In the genomic region with DNA sequence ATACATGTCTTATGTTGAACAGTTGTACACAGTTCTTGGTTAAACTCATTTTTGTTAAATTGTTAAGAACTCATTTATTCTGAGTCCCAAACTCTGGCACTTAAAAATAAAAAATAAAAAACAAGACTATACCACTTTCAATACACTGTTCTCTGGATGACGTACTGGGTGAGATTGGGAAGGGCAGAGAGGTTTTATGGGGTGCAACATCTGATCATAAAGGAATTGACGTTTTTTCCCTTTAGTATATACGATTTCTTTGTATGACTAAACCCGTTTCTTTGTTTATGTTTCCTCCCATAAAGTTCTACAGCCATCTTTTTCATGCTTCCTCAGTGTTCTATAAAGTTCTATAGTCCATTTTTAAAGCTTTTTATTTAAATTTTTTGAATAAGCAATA, we compare ENCODE assay signal across 22 cellular contexts.
"Had no signal": no experiment of that assay in that cellular context is flagged by ENCODE, and none has a peak within 500 bp of the region (broad histone marks: within the 10 kb centered on the region; RNA-seq: fewer than 3 reads in every experiment).

No MANE protein-coding gene starts in this region.

- H3K27ac Mint-ChIP-seq: mesothelial cell of epicardium; naive B cell; stimulated activated effector memory CD8-positive, alpha-beta T cell treated with anti-CD3 and anti-CD28 coated beads, Interleukin-12 subunit alpha, Interleukin-12 subunit beta, amount 100 ng/mL, for 72 hours had no signal

- H3K9me3 ChIP-seq: lower lobe of right lung, neutrophil, right atrium auricular region, tibial artery, upper lobe of left lung had no signal

- H3K27me3 Mint-ChIP-seq: memory B cell, naive B cell had no signal

- H3K4me3 ChIP-seq: dorsolateral prefrontal cortex, heart left ventricle, left ventricle myocardium inferior, lower lobe of right lung, right atrium auricular region, tibial artery, upper lobe of left lung had no signal

- H3K4me1 ChIP-seq: heart left ventricle, right atrium auricular region, upper lobe of left lung had no signal

- DNase-seq: central memory CD4-positive, alpha-beta T cell; cortex of kidney; dorsolateral prefrontal cortex; effector CD8-positive, alpha-beta T cell; foreskin melanocyte; heart left ventricle; islet precursor cell; left ventricle myocardium inferior; lower lobe of right lung; naive B cell; small intestine; stimulated activated CD4-positive, alpha-beta T cell treated with anti-CD3 and anti-CD28 coated beads, Interleukin-2, amount 100 ng/mL, for 48 hours; stimulated activated CD8-positive, alpha-beta memory T cell treated with anti-CD3 and anti-CD28 coated beads, Interleukin-4, amount 100 ng/mL, for 48 hours; stimulated activated naive CD8-positive, alpha-beta T cell treated with anti-CD3 and anti-CD28 coated beads, Interleukin-15, Interleukin-2, amounts not matched to agents 100 U/mL and 50 U/mL, for 24 hours; tibial artery; upper lobe of left lung had no signal

- H3K9me3 Mint-ChIP-seq: memory B cell; mesothelial cell of epicardium; nephron; stimulated activated effector memory CD8-positive, alpha-beta T cell treated with anti-CD3 and anti-CD28 coated beads, Interleukin-12 subunit alpha, Interleukin-12 subunit beta, amount 100 ng/mL, for 72 hours had no signal

- ATAC-seq: heart left ventricle; lower lobe of right lung; stimulated activated effector memory CD8-positive, alpha-beta T cell treated with anti-CD3 and anti-CD28 coated beads, Interleukin-12 subunit alpha, Interleukin-12 subunit beta, amount 100 ng/mL, for 72 hours; stimulated activated naive CD8-positive, alpha-beta T cell treated with anti-CD3 and anti-CD28 coated beads, Interleukin-15, Interleukin-2, amounts not matched to agents 100 U/mL and 50 U/mL, for 24 hours had no signal

- H3K27ac ChIP-seq: dorsolateral prefrontal cortex, heart left ventricle, left ventricle myocardium inferior, lower lobe of right lung, neutrophil, right atrium auricular region, tibial artery, upper lobe of left lung had no signal

- H3K36me3 ChIP-seq: left ventricle myocardium inferior, neutrophil, right atrium auricular region had no signal

- H3K4me3 Mint-ChIP-seq: memory B cell; mesothelial cell of epicardium; naive B cell; nephron; stimulated activated effector memory CD8-positive, alpha-beta T cell treated with anti-CD3 and anti-CD28 coated beads, Interleukin-12 subunit alpha, Interleukin-12 subunit beta, amount 100 ng/mL, for 72 hours had no signal

- H3K4me1 Mint-ChIP-seq: memory B cell; stimulated activated effector memory CD8-positive, alpha-beta T cell treated with anti-CD3 and anti-CD28 coated beads, Interleukin-12 subunit alpha, Interleukin-12 subunit beta, amount 100 ng/mL, for 72 hours had no signal

- H3K27me3 ChIP-seq: dorsolateral prefrontal cortex, heart left ventricle, neutrophil, right atrium auricular region, tibial artery, upper lobe of left lung had no signal
